ENCODE assay signal across 1 cellular context in genomic region chr1:205965039-205965630, GRCh38.
TF ChIP-seq lines count a peak whose summit lies in the region.

No MANE protein-coding gene starts in this region.

TF ChIP-seq in GM23338, 12 proteins besides CTCF, POLR2A, EP300 and RAD21 (continued from another document):
- TF ChIP-seq ETS1 (IDR thresholded peaks at IDR 0.05) (no peak), ZNF114 (CRISPR knock-in tag; IDR thresholded peaks at IDR 0.05) (no peak), CREB1 (CRISPR knock-in tag; IDR thresholded peaks at IDR 0.05; ENCODE audit: low read depth) (no peak), NANOG (IDR thresholded peaks at IDR 0.05; ENCODE audit: borderline replicate concordance) (no peak), REST (IDR thresholded peaks at IDR 0.05; ENCODE audit: unreplicated experiment) (no peak)
